In the genomic region with DNA sequence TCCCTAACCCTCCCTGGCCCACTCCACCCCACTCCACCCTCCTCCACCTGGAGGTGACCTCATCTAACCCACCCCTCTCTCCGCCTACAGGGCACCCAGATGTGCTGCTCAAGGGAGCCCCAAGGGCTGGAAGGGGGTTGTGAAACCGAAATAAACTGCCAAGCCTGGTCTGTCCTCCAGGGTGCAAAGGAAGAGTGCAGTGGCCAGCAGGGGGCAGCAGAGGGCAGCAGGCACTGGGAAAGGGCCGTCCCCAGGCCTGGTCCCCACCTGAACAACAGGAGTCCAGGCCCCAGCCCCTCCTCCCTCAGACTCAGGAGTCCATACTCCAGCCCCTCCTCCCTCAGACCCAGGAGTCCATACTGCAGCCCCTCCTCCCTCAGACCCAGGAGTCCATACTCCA, we compare ENCODE assay signal across 8 cellular contexts. TPM values are rescaled to one million over a fixed set of nuclear protein-coding genes. Genes with fewer than 3 reads are reported as not detected.
DNase-seq lines count a peak whose midpoint lies in the region; ATAC-seq and TF ChIP-seq lines count a peak whose summit lies in the region.

No MANE protein-coding gene starts in this region.

- in situ Hi-C loops in GM13976 (cut with MboI; ENCODE audit: low sequenced_read_pairs, unreplicated experiment), result no loop called here

- H3K4me1 Mint-ChIP-seq in naive thymus-derived CD8-positive, alpha-beta T cell, result peaks cover 7 to 28% (median 21%) of the 10 kb centered on the region in 4 donors

- POLR2A ChIA-PET in naive thymus-derived CD8-positive, alpha-beta T cell (lab: Charles Lee), result no interaction called here

- no peak overlapping the region for H2AFZ ChIP-seq in OCI-LY3 (ENCODE audit: low read depth, low read length)

- H3K9ac ChIP-seq in OCI-LY3 (ENCODE audit: low read length), result no peak overlapping the region

- peaks cover 0 to 2% (median 0%) of the 10 kb centered on the region in 9 donors for H3K9me3 Mint-ChIP-seq in naive thymus-derived CD8-positive, alpha-beta T cell

- TF ChIP-seq CTCF in GM13976 (IDR thresholded peaks at IDR 0.05; ENCODE audit: borderline replicate concordance, control extremely low read depth, extremely low read depth, insufficient read depth, missing control alignments) (peak; percentile 99), OCI-LY3 (IDR thresholded peaks at IDR 0.05; ENCODE audit: low read depth, low read length) (peak; percentile 88)

- H3K27ac ChIP-seq in OCI-LY3 (ENCODE audit: low read length), result no peak overlapping the region

- H3K36me3 ChIP-seq in OCI-LY3 (replicated peaks; ENCODE audit: low read depth, low read length), result no peaks in the 10 kb centered on the region

- H3K4me3 Mint-ChIP-seq in naive thymus-derived CD8-positive, alpha-beta T cell, result no peak overlapping the region

- no peaks in the 10 kb centered on the region for H3K9me3 ChIP-seq in OCI-LY3 (ENCODE audit: insufficient read depth, low read length)

- peaks cover 41% of the 10 kb centered on the region for H3K27me3 ChIP-seq in OCI-LY3 (ENCODE audit: low read depth, low read length)

- no peak overlapping the region; the same call in 1 of the 2 replicates for H3K4me3 ChIP-seq in OCI-LY3 (ENCODE audit: low read length)

- ATAC-seq in naive thymus-derived CD8-positive, alpha-beta T cell, result peak; percentile 97 to 99

- DNase-seq in 8988T (peak; percentile 77), GM13976 (ENCODE audit: low spot score) (peak; percentile 94), HUDEP-2 (lab: John Stamatoyannopoulos, UW; ENCODE audit: unreplicated experiment in 76 of 76) (peak in 69 of 76 experiments; percentile 18 to 91 (median 66)), activated T-cell treated with anti-CD3 and anti-CD28 coated beads for 1 hour (ENCODE audit: low read depth) (peak; percentile 84), erythroblast (lab: John Stamatoyannopoulos, UW) (peak; percentile 76 to 86)
- DNase-seq in naive thymus-derived CD8-positive, alpha-beta T cell, result peak; percentile 62 to 89 (median 79)
- peak; percentile 70 for DNase-seq in stimulated activated naive CD4-positive, alpha-beta T cell treated with Interleukin-2 at 50 U/mL for 16 hours (lab: John Stamatoyannopoulos, UW)

- H3K79me2 ChIP-seq in OCI-LY3 (ENCODE audit: low read length), result no peaks in the 10 kb centered on the region

- TF ChIP-seq POLR2A in erythroblast (IDR thresholded peaks at IDR 0.05; ENCODE audit: low read length), result no peak

- H4K20me1 ChIP-seq in OCI-LY3 (ENCODE audit: insufficient read depth, low read length), result no peaks in the 10 kb centered on the region

- H3K27ac Mint-ChIP-seq in naive thymus-derived CD8-positive, alpha-beta T cell, result no peak overlapping the region

- H3K27me3 Mint-ChIP-seq in naive thymus-derived CD8-positive, alpha-beta T cell, result peaks cover 0 to 3% (median 0%) of the 10 kb centered on the region in 5 donors

- no peaks in the 10 kb centered on the region for H3K36me3 Mint-ChIP-seq in naive thymus-derived CD8-positive, alpha-beta T cell

- H3K4me2 ChIP-seq in OCI-LY3 (ENCODE audit: low read length), result peak overlapping the region; percentile 36

- peaks cover 7% of the 10 kb centered on the region for H3K4me1 ChIP-seq in OCI-LY3 (ENCODE audit: low read length)

RNA-seq across cellular contexts. Expression of a gene that starts 8.4 kb away (rescaled TPM):
- not detected for total RNA-seq in naive thymus-derived CD8-positive, alpha-beta T cell
- not detected for polyA plus RNA-seq in naive thymus-derived CD8-positive, alpha-beta T cell

RNA-seq across cellular contexts. Expression of a gene that starts 22.8 kb away (rescaled TPM):
- total RNA-seq in naive thymus-derived CD8-positive, alpha-beta T cell, result not detected
- polyA plus RNA-seq in naive thymus-derived CD8-positive, alpha-beta T cell, result under 1 TPM in 1 of 3 donors, not detected in 2; 0.14 TPM

RNA-seq across cellular contexts. Expression of a gene that starts 45.6 kb away (rescaled TPM):
- total RNA-seq in naive thymus-derived CD8-positive, alpha-beta T cell, result under 1 TPM; 0.42 to 0.93 TPM
- polyA plus RNA-seq in naive thymus-derived CD8-positive, alpha-beta T cell, result under 1 TPM in 1 of 3 donors, not detected in 2; 0.47 TPM

RNA-seq across cellular contexts. Expression of a gene that starts 52.0 kb away (rescaled TPM):
- 1 to 10 TPM; 5.9 to 7.7 TPM for total RNA-seq in naive thymus-derived CD8-positive, alpha-beta T cell
- polyA plus RNA-seq in naive thymus-derived CD8-positive, alpha-beta T cell, result 1 to 10 TPM; 3.2 to 6.2 (median 3.5) TPM
